9 cellular contexts compared by ENCODE assay signal in the genomic region with DNA sequence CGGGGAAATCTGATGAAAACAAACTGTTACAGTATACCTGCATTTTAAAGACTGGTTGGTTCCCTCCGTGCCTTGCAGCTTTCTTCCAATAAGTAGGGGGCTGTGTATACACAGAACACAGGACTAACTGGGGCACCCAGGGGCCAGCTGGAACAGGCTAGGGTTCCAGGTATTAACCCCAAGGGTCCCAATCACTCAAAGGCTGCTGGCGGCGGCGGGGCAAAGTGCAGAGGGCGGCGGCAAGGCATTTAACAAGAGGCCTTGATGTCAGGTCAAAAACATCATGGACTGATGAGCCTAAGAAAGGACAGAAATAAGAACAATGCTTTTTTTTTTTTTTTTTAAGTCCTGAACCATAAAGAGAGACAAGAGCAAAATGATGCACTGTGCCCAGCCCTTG. TPM values are rescaled to one million over a fixed set of nuclear protein-coding genes. Genes with fewer than 3 reads are reported as not detected.
DNase-seq lines count a peak whose midpoint lies in the region; ATAC-seq and TF ChIP-seq lines count a peak whose summit lies in the region.
"Had no signal": no experiment of that assay in that cellular context is flagged by ENCODE, and none has a peak within 500 bp of the region (broad histone marks: within the 10 kb centered on the region; RNA-seq: fewer than 3 reads in every experiment).

No MANE protein-coding gene starts in this region.

- intact Hi-C loops in tibial artery (cut with DNase I; ENCODE audit: low total_unique reads), result no loop called here

- H3K9me3 ChIP-seq in tibial artery, result no peaks in the 10 kb centered on the region
- H3K9me3 ChIP-seq: BE2C had no signal

- TF ChIP-seq CTCF in astrocyte of the cerebellum (IDR thresholded peaks at IDR 0.05; ENCODE audit: low read depth, low read length, missing control alignments), result no peak
- TF ChIP-seq CTCF in mesothelial cell of epicardium (IDR thresholded peaks at IDR 0.05; ENCODE audit: unreplicated experiment), result no peak
- no peak for TF ChIP-seq CTCF in tibial artery (IDR thresholded peaks at IDR 0.05)

- no peak for DNase-seq in activated naive CD8-positive, alpha-beta T cell treated with anti-CD3 and anti-CD28 coated beads for 36 hours
- DNase-seq in astrocyte of the cerebellum (ENCODE audit: low read depth) (no peak), mesothelial cell of epicardium (ENCODE audit: low spot score in 2 of 2, unreplicated experiment in 2 of 2) (no peak), tibial artery (no peak), DMS53 treated with DMSO at 0.1 percent for 48 hours (lab: John Stamatoyannopoulos, UW; ENCODE audit: unreplicated experiment) (no peak), UCSD-AML1 (lab: John Stamatoyannopoulos, UW; ENCODE audit: unreplicated experiment) (no peak)
- DNase-seq: BE2C had no signal

- H3K27ac Mint-ChIP-seq in activated naive CD8-positive, alpha-beta T cell, result peak overlapping the region; percentile 22
- H3K27ac Mint-ChIP-seq in activated naive CD8-positive, alpha-beta T cell treated with anti-CD3 and anti-CD28 coated beads for 36 hours, result no peak overlapping the region
- peak overlapping the region; percentile 97 for H3K27ac Mint-ChIP-seq in mesothelial cell of epicardium

- H3K4me3 ChIP-seq in astrocyte of the cerebellum (ENCODE audit: low read depth, low read length) (peak overlapping the region; percentile 91), tibial artery (peak overlapping the region; percentile 86 to 89)

- no peaks in the 10 kb centered on the region for H3K9me3 Mint-ChIP-seq in activated naive CD8-positive, alpha-beta T cell (ENCODE audit: low read depth)
- H3K9me3 Mint-ChIP-seq in activated naive CD8-positive, alpha-beta T cell treated with anti-CD3 and anti-CD28 coated beads for 36 hours, result no peaks in the 10 kb centered on the region
- no peaks in the 10 kb centered on the region for H3K9me3 Mint-ChIP-seq in mesothelial cell of epicardium

- peak overlapping the region; percentile 94 for H3K4me3 Mint-ChIP-seq in activated naive CD8-positive, alpha-beta T cell
- no peak overlapping the region for H3K4me3 Mint-ChIP-seq in activated naive CD8-positive, alpha-beta T cell treated with anti-CD3 and anti-CD28 coated beads for 36 hours
- peak overlapping the region; percentile 97 for H3K4me3 Mint-ChIP-seq in mesothelial cell of epicardium

- H3K36me3 ChIP-seq in tibial artery, result no peaks in the 10 kb centered on the region

- no peak for ATAC-seq in HG03460 (IDR thresholded peaks at IDR 0.05; ENCODE audit: unreplicated experiment)

- H3K36me3 Mint-ChIP-seq in activated naive CD8-positive, alpha-beta T cell, result no peaks in the 10 kb centered on the region
- no peaks in the 10 kb centered on the region for H3K36me3 Mint-ChIP-seq in activated naive CD8-positive, alpha-beta T cell treated with anti-CD3 and anti-CD28 coated beads for 36 hours
- no peaks in the 10 kb centered on the region for H3K36me3 Mint-ChIP-seq in mesothelial cell of epicardium

- H3K27ac ChIP-seq in tibial artery, result peak overlapping the region; percentile 96 to 97

- peaks cover 35% of the 10 kb centered on the region for H3K4me1 Mint-ChIP-seq in activated naive CD8-positive, alpha-beta T cell (ENCODE audit: low read depth)
- H3K4me1 Mint-ChIP-seq in activated naive CD8-positive, alpha-beta T cell treated with anti-CD3 and anti-CD28 coated beads for 36 hours, result peaks cover 27% of the 10 kb centered on the region
- H3K4me1 Mint-ChIP-seq in mesothelial cell of epicardium, result peaks cover 34% of the 10 kb centered on the region

- peaks cover 0 to 77% (median 68%) of the 10 kb centered on the region in 4 donors for H3K4me1 ChIP-seq in tibial artery

- in situ Hi-C loops in astrocyte of the cerebellum (cut with HindIII; ENCODE audit: low sequenced_read_pairs), result no loop called here

- H3K27me3 Mint-ChIP-seq in activated naive CD8-positive, alpha-beta T cell, result no peaks in the 10 kb centered on the region
- H3K27me3 Mint-ChIP-seq in activated naive CD8-positive, alpha-beta T cell treated with anti-CD3 and anti-CD28 coated beads for 36 hours, result peaks cover 11% of the 10 kb centered on the region
- H3K27me3 Mint-ChIP-seq in mesothelial cell of epicardium (ENCODE audit: low read depth), result no peaks in the 10 kb centered on the region

- H3K27me3 ChIP-seq in tibial artery, result no peaks in the 10 kb centered on the region
- H3K27me3 ChIP-seq: BE2C had no signal

RNA-seq across cellular contexts. Expression of a gene that starts 2.5 kb away (rescaled TPM):
- 1 to 10 TPM; 1.0 to 1.7 TPM for total RNA-seq in activated naive CD8-positive, alpha-beta T cell treated with anti-CD3 and anti-CD28 coated beads for 36 hours
- total RNA-seq in mesothelial cell of epicardium, result 39.7 to 40.7 TPM (median 39.9 TPM) in 3 replicates

Comparison
In these comparisons a context has a peak if more than half of its experiments do, and no peak if none do; other contexts are left out.
1. RNA of a gene that starts 2.5 kb away (total RNA-seq): 39.7 to 40.7 TPM in mesothelial cell of epicardium; 1.0 to 1.7 TPM in activated naive CD8-positive, alpha-beta T cell treated with anti-CD3 and anti-CD28 coated beads for 36 hours; every median in the first group is over 10 times any median in the second.